8 cellular contexts compared by ENCODE assay signal in genomic region chr9:77977210-77977611, GRCh38. TPM values are rescaled to one million over a fixed set of nuclear protein-coding genes. Genes with fewer than 3 reads are reported as not detected.
DNase-seq lines count a peak whose midpoint lies in the region; ATAC-seq and TF ChIP-seq lines count a peak whose summit lies in the region.

No MANE protein-coding gene starts in this region.

- no TSS peak for BruUV-seq in A673 (replicated peaks; lab: Mats Ljungman, UMichigan)

- H3K4me3 ChIP-seq in A673 (ENCODE audit: low read depth, low read length, poor library complexity, severe bottlenecking), result no peak overlapping the region

- DNase-seq in A673 (ENCODE audit: low spot score), result peak; percentile 76
- DNase-seq in GM13976 (ENCODE audit: low spot score), result peak; percentile 13
- peak; percentile 21 for DNase-seq in RKO (ENCODE audit: low spot score)
- DNase-seq in activated naive CD8-positive, alpha-beta T cell treated with anti-CD3 and anti-CD28 coated beads, Interleukin-2, amount 10 ng/mL, durations not matched to agents 7 days and 5 days, result peak; percentile 66
- DNase-seq in Right ventricle myocardium superior, result peak; percentile 79
- DNase-seq in posterior vena cava (ENCODE audit: low spot score), result peak; percentile 83
- DNase-seq in NCI-H2171 (lab: John Stamatoyannopoulos, UW), result no peak

- peak; percentile 56 for ATAC-seq in activated naive CD8-positive, alpha-beta T cell treated with anti-CD3 and anti-CD28 coated beads, Interleukin-2, amount 10 ng/mL, durations not matched to agents 7 days and 5 days (ENCODE audit: low read depth)
- peak; percentile 83 for ATAC-seq in Right ventricle myocardium superior (ENCODE audit: poor library complexity)
- no peak for ATAC-seq in HG02884 (IDR thresholded peaks at IDR 0.05; ENCODE audit: unreplicated experiment)

- no peaks in the 10 kb centered on the region for H3K9me3 Mint-ChIP-seq in activated naive CD8-positive, alpha-beta T cell treated with anti-CD3 and anti-CD28 coated beads, Interleukin-2, amount 10 ng/mL, durations not matched to agents 7 days and 5 days

- POLR2A ChIA-PET in A673 (lab: Charles Lee; ENCODE audit: low non-redundant PET), result interaction anchor here (0.5 kb wide), 1 partner anchor 10 kb away, joined by 3 read pairs; no protein-coding TSS in a partner anchor
- POLR2A ChIA-PET in activated naive CD8-positive, alpha-beta T cell treated with anti-CD3 and anti-CD28 coated beads, Interleukin-2, amount 10 ng/mL, durations not matched to agents 7 days and 5 days (lab: Charles Lee), result interaction anchor here (1.0 to 2.8 kb wide), 3 partner anchors 54 to 319 kb away, joined by 3 to 28 read pairs (median 4); partner anchors contain the start of genes GNAQ and PSAT1

- CTCF ChIA-PET in A673 (lab: Charles Lee), result interaction anchor here (0.6 to 1.3 kb wide), 6 partner anchors 58 to 544 kb away, joined by 3 to 13 read pairs (median 4); no protein-coding TSS in a partner anchor

- H3K27ac Mint-ChIP-seq in activated naive CD8-positive, alpha-beta T cell treated with anti-CD3 and anti-CD28 coated beads, Interleukin-2, amount 10 ng/mL, durations not matched to agents 7 days and 5 days, result peak overlapping the region; percentile 50

- H3K4me3 Mint-ChIP-seq in activated naive CD8-positive, alpha-beta T cell treated with anti-CD3 and anti-CD28 coated beads, Interleukin-2, amount 10 ng/mL, durations not matched to agents 7 days and 5 days, result peak overlapping the region; percentile 10

- H3K27me3 ChIP-seq in A673 (replicated peaks; ENCODE audit: insufficient read depth, low read depth, low read length, poor library complexity), result no peaks in the 10 kb centered on the region

- intact Hi-C loops in A673 (cut with micrococcal nuclease; ENCODE audit: unreplicated experiment), result loop anchor here (2.0 kb wide), 1 partner anchor 144 kb away; no protein-coding TSS in a partner anchor
- intact Hi-C loops in Right ventricle myocardium superior (cut with DNase I), result loop anchor here (10.0 kb wide), 1 partner anchor 58 kb away; the partner anchor contains the start of gene GNAQ
- intact Hi-C loops in posterior vena cava (cut with DNase I), result loop anchor here in 1 of 2 donors (10.0 kb wide), 1 partner anchor 48 kb away; no protein-coding TSS in a partner anchor

- no peaks in the 10 kb centered on the region for H3K36me3 ChIP-seq in A673 (ENCODE audit: insufficient read depth, low read length, poor library complexity, severe bottlenecking)

- peaks cover 4% of the 10 kb centered on the region for H3K36me3 Mint-ChIP-seq in activated naive CD8-positive, alpha-beta T cell treated with anti-CD3 and anti-CD28 coated beads, Interleukin-2, amount 10 ng/mL, durations not matched to agents 7 days and 5 days

- no peaks in the 10 kb centered on the region for H3K9me3 ChIP-seq in A673 (ENCODE audit: low read depth, low read length, poor library complexity, severe bottlenecking)

- in situ Hi-C loops in GM13976 (cut with MboI; ENCODE audit: low sequenced_read_pairs, unreplicated experiment), result no loop called here

- H3K4me1 Mint-ChIP-seq in activated naive CD8-positive, alpha-beta T cell treated with anti-CD3 and anti-CD28 coated beads, Interleukin-2, amount 10 ng/mL, durations not matched to agents 7 days and 5 days, result peaks cover 49% of the 10 kb centered on the region

- peak; percentile 71 for TF ChIP-seq CTCF in A673 (conservative IDR thresholded peaks at IDR 0.05; ENCODE audit: low read depth, low read length)
- peak; percentile 20 for TF ChIP-seq CTCF in GM13976 (IDR thresholded peaks at IDR 0.05; ENCODE audit: borderline replicate concordance, control extremely low read depth, extremely low read depth, insufficient read depth, missing control alignments)

- peaks cover 71% of the 10 kb centered on the region for H3K4me1 ChIP-seq in A673 (ENCODE audit: insufficient read depth, low read length, poor library complexity, severe bottlenecking)

- H3K27me3 Mint-ChIP-seq in activated naive CD8-positive, alpha-beta T cell treated with anti-CD3 and anti-CD28 coated beads, Interleukin-2, amount 10 ng/mL, durations not matched to agents 7 days and 5 days, result no peaks in the 10 kb centered on the region

- H3K27ac ChIP-seq in A673 (ENCODE audit: low read depth, low read length, poor library complexity, severe bottlenecking), result peak overlapping the region; percentile 5

RNA-seq across cellular contexts. Expression of gene GNAQ, which starts 54.4 kb away (rescaled TPM):
- total RNA-seq in A673 (2021) (68.6 and 69.9 TPM in 2 replicates), Right ventricle myocardium superior (12.2 TPM), posterior vena cava (10 to 100 TPM; 69.4 to 84.0 TPM)
- total RNA-seq in activated naive CD8-positive, alpha-beta T cell treated with anti-CD3 and anti-CD28 coated beads, Interleukin-2, amount 10 ng/mL, durations not matched to agents 7 days and 5 days, result 10 to 100 TPM; 25.5 to 30.4 TPM
